Comparison of ENCODE assay signal across 16 cellular contexts in the genomic region with DNA sequence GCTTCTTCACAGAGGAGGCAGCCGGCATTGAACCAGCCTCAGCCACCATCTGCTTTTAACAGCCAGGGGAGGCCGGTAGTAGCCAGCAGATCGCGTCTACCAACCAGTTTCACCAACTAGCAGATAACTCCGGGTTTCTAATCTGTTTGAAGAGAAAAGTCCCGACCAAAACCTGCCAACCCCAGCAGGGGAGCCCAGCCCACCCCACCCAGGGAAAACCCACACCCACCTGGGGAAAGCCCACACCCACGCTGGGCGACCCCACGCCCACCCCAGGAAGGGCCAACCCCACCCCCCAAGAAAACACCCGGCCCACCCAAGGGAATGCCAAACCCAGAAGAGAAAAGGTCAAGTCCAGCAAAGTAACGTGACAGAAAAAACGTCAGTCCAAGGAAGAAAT. TPM values are rescaled to one million over a fixed set of nuclear protein-coding genes. Genes with fewer than 3 reads are reported as not detected.
DNase-seq lines count a peak whose midpoint lies in the region; TF ChIP-seq lines count a peak whose summit lies in the region.
"Not testable (repeated sequence)": the region's sequence is repeated elsewhere in the genome, so short reads cannot be mapped to it uniquely, and the experiment has no call there.
"Had no signal": no experiment of that assay in that cellular context is flagged by ENCODE, and none has a peak within 500 bp of the region (broad histone marks: within the 10 kb centered on the region; RNA-seq: fewer than 3 reads in every experiment).

A gene (minus strand): TSS at position 101 of the 400 bp plus-strand sequence. CDS start 52 bp downstream, at position 49.

- H3K36me3 ChIP-seq in prostate gland; testis (ENCODE audit: low read depth, missing control alignments): not testable (repeated sequence)

- TF ChIP-seq POLR2A in prostate gland (IDR thresholded peaks at IDR 0.05); testis (IDR thresholded peaks at IDR 0.05): not testable (repeated sequence)

- not testable (repeated sequence) for H3K27me3 ChIP-seq in prostate gland (replicated peaks; ENCODE audit: insufficient read depth); testis

- H3K4me3 ChIP-seq in prostate gland, testis: not testable (repeated sequence)

- H3K27ac ChIP-seq in prostate gland, testis: not testable (repeated sequence)

- WGBS in prostate gland, result no CpG with 5 or more reads among the region's 12 CpGs
- no CpG with 5 or more reads among the region's 12 CpGs for WGBS in testis, 2 donors

- TF ChIP-seq CTCF in prostate gland (IDR thresholded peaks at IDR 0.05); testis (IDR thresholded peaks at IDR 0.05): not testable (repeated sequence)

- H3K9me3 ChIP-seq in prostate gland, testis: not testable (repeated sequence)

- not testable (repeated sequence) for H3K4me1 ChIP-seq in prostate gland (replicated peaks); testis

- not testable (repeated sequence) for DNase-seq in prostate gland (ENCODE audit: low spot score); testis

- intact Hi-C loops in prostate gland (cut with DNase I); testis (cut with DNase I; ENCODE audit: low total_unique reads): not testable (repeated sequence)

RNA-seq across cellular contexts. Expression of the gene that starts here (rescaled TPM):
- total RNA-seq in prostate gland (100 to 1,000 TPM in 1 of 2 donors, 10 to 100 TPM in 1; 42.6 to 234 TPM), testis (10 to 100 TPM; 47.9 to 88.6 TPM)
- polyA plus RNA-seq in testis (ENCODE audit: insufficient read depth, low read depth, low replicate concordance), result 4.2 TPM
- total RNA-seq: A172; A673; B cell; Caco-2; Calu3; CD4-positive, alpha-beta memory T cell; CD4-positive, alpha-beta T cell; CD4-positive, CD25-positive, alpha-beta regulatory T cell; CD8-positive, alpha-beta memory T cell; CD8-positive, alpha-beta T cell had no signal
- polyA plus RNA-seq: A549; AG04450; BJ; CD14-positive monocyte; CD4-positive, alpha-beta memory T cell; CD4-positive, CD25-positive, alpha-beta regulatory T cell; CD8-positive, alpha-beta memory T cell had no signal
